Comparison of ENCODE assay signal across 17 cellular contexts in the genomic region with DNA sequence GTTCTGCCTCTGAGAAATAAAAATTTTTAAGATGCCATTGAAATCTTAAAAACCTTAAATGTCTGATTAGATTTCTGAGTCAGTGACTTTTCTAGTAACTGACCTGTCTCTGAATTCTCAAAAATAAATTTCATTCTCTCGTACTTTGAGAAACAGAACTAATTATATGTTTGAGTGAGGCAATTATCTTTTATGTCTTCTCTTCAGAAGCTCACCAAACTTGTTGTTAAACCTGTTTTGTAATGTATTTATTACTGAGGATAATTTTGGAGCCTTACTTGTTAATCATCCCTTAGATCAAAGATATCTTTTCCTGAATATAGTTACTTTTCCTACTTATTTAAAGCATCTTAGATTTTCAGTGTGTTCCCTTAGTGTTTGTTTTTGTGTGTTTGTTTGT.
"Had no signal": no experiment of that assay in that cellular context is flagged by ENCODE, and none has a peak within 500 bp of the region (broad histone marks: within the 10 kb centered on the region; RNA-seq: fewer than 3 reads in every experiment).

No MANE protein-coding gene starts in this region.

- H3K27ac Mint-ChIP-seq: activated CD4-positive, alpha-beta T cell treated with anti-CD3 and anti-CD28 coated beads for 36 hours; activated naive CD8-positive, alpha-beta T cell treated with anti-CD3 and anti-CD28 coated beads for 36 hours; naive B cell; stimulated activated naive B cell treated with anti-CD40 and anti-IgM and Interleukin-4, amounts not matched to agents 10 μg/mL and 1 μg/mL and 100 μg/mL, for 72 hours had no signal

- DNase-seq: activated CD4-positive, alpha-beta T cell treated with anti-CD3 and anti-CD28 coated beads for 36 hours; activated CD8-positive, alpha-beta memory T cell treated with anti-CD3 and anti-CD28 coated beads for 24 hours; activated effector memory CD4-positive, alpha-beta T cell treated with Interleukin-2 at 50 U/mL for 16 hours; activated naive CD8-positive, alpha-beta T cell treated with anti-CD3 and anti-CD28 coated beads for 36 hours; activated T-cell treated with anti-CD3 and anti-CD28 coated beads for 4 hours; foreskin keratinocyte; immature natural killer cell; left cardiac atrium; naive B cell; posterior cingulate gyrus; right cardiac atrium; stimulated activated CD4-positive, alpha-beta T cell treated with anti-CD3 and anti-CD28 coated beads, Interleukin-1b, Interleukin-23, amount 100 ng/mL, for 48 hours; stimulated activated naive B cell treated with anti-CD40 and anti-IgM and Interleukin-4, amounts not matched to agents 10 μg/mL and 1 μg/mL and 100 μg/mL, for 72 hours; SW 1271 had no signal

- H3K9me3 ChIP-seq: neutrophil, tibial nerve had no signal

- H3K4me3 Mint-ChIP-seq: activated CD4-positive, alpha-beta T cell treated with anti-CD3 and anti-CD28 coated beads for 36 hours; activated naive CD8-positive, alpha-beta T cell treated with anti-CD3 and anti-CD28 coated beads for 36 hours; immature natural killer cell; naive B cell; stimulated activated naive B cell treated with anti-CD40 and anti-IgM and Interleukin-4, amounts not matched to agents 10 μg/mL and 1 μg/mL and 100 μg/mL, for 72 hours had no signal

- H3K9me3 Mint-ChIP-seq: activated naive CD8-positive, alpha-beta T cell treated with anti-CD3 and anti-CD28 coated beads for 36 hours; immature natural killer cell; naive B cell; stimulated activated naive B cell treated with anti-CD40 and anti-IgM and Interleukin-4, amounts not matched to agents 10 μg/mL and 1 μg/mL and 100 μg/mL, for 72 hours had no signal

- H3K27ac ChIP-seq: foreskin keratinocyte, neutrophil, tibial nerve had no signal

- ATAC-seq: activated CD4-positive, alpha-beta T cell treated with anti-CD3 and anti-CD28 coated beads for 36 hours; foreskin keratinocyte; left cardiac atrium; right cardiac atrium; stimulated activated naive B cell treated with anti-CD40 and anti-IgM and Interleukin-4, amounts not matched to agents 10 μg/mL and 1 μg/mL and 100 μg/mL, for 72 hours had no signal

- H3K27me3 ChIP-seq: foreskin keratinocyte, neutrophil, tibial nerve had no signal

- H3K36me3 ChIP-seq: neutrophil had no signal

- H3K4me3 ChIP-seq: lung, tibial nerve had no signal

- H3K27me3 Mint-ChIP-seq: activated CD4-positive, alpha-beta T cell treated with anti-CD3 and anti-CD28 coated beads for 36 hours; naive B cell; stimulated activated naive B cell treated with anti-CD40 and anti-IgM and Interleukin-4, amounts not matched to agents 10 μg/mL and 1 μg/mL and 100 μg/mL, for 72 hours had no signal

- H3K36me3 Mint-ChIP-seq: activated naive CD8-positive, alpha-beta T cell treated with anti-CD3 and anti-CD28 coated beads for 36 hours; immature natural killer cell; naive B cell; stimulated activated naive B cell treated with anti-CD40 and anti-IgM and Interleukin-4, amounts not matched to agents 10 μg/mL and 1 μg/mL and 100 μg/mL, for 72 hours had no signal
